Comparison of ENCODE assay signal across 2 cellular contexts in genomic region chr7:130764569-130764968, GRCh38. TPM values are rescaled to one million over a fixed set of nuclear protein-coding genes. Genes with fewer than 3 reads are reported as not detected.
"Had no signal": no experiment of that assay in that cellular context is flagged by ENCODE, and none has a peak within 500 bp of the region (broad histone marks: within the 10 kb centered on the region; RNA-seq: fewer than 3 reads in every experiment).

No MANE protein-coding gene starts in this region.

RNA-seq across cellular contexts. Expression of gene KLF14, which starts 30.6 kb away (rescaled TPM):
- total RNA-seq: G401 had no signal
- polyA plus RNA-seq: GM12878 had no signal
